In the genomic region with DNA sequence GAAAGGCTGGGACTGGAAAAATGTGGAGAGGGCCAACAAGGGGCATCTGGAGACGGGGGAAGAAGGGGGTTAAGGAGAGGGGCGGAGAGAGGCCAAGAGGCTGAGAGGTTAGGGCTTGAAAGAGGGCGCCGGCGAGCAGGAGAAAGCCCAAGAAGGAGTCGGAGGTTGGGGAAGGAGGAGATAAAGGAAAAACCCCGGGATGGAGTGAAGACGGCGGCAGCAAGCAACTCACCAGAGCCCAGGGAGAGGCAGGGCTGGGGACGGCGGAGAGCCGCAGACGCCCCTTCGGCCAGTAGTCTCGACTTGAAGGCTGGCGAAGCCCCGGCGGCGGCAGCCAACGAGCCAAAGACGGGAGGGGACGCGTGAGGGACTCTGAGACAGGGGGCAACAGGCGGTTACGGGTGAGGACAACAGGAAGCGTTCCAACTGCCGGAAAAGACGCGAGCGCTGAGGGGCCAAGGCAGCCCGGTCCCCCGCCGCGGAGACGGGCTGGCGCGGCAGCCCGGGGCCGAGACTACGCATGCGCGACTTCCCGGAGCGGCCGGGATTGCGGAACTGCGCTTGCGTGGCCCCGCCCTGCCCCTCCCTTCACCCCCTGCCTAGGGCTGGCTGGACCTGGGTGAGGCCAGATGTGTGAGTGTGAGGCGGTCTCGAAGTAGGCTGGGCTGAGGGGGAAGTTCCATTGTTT, we compare ENCODE assay signal across 8 cellular contexts. TPM values are rescaled to one million over a fixed set of nuclear protein-coding genes. Genes with fewer than 3 reads are reported as not detected.
DNase-seq lines count a peak whose midpoint lies in the region; ATAC-seq and TF ChIP-seq lines count a peak whose summit lies in the region.

A gene (minus strand): TSS at position 522 of the 688 bp plus-strand sequence. CDS start 7,277 bp downstream, outside the sequence.

- intact Hi-C loops in mucosa of descending colon (cut with DNase I, micrococcal nuclease) = loop anchor here in 1 of 2 donors (10.0 kb wide), 1 partner anchor 48 kb away; a partner anchor contains a TSS

- no peaks in the 10 kb centered on the region for H3K36me3 ChIP-seq in mucosa of descending colon (ENCODE audit: low read depth)

- TF ChIP-seq CTCF in mucosa of descending colon (IDR thresholded peaks at IDR 0.05) = no peak

- peak; percentile 70 for ATAC-seq in GM21576 (IDR thresholded peaks at IDR 0.05; ENCODE audit: unreplicated experiment)
- ATAC-seq in mucosa of descending colon = peak; percentile 96

- H3K9me3 ChIP-seq in mucosa of descending colon = no peaks in the 10 kb centered on the region

- peak within 1 kb of the TSS; percentile 73 for H3K27ac ChIP-seq in epithelial cell of prostate

- peak; percentile 99 for DNase-seq in D341Med (ENCODE audit: low spot score)
- DNase-seq in Jurkat, Clone E6-1 (ENCODE audit: low read depth, low spot score) = peak; percentile 80
- peak; percentile 89 for DNase-seq in OCI-M2 (lab: John Stamatoyannopoulos, UW; ENCODE audit: unreplicated experiment)
- peak; percentile 94 for DNase-seq in activated T-cell treated with anti-CD3 and anti-CD28 coated beads for 4 hours
- DNase-seq in epithelial cell of prostate (ENCODE audit: low read depth, low spot score) = peak; percentile 20
- peak; percentile 95 to 97 (median 96) for DNase-seq in mucosa of descending colon
- DNase-seq in stimulated activated CD8-positive, alpha-beta memory T cell treated with anti-CD3 and anti-CD28 coated beads, Interleukin-4, amount 100 ng/mL, for 1 hour (ENCODE audit: low read depth in 2 of 2, low spot score in 1 of 2) = peak; percentile 86 to 89

- peak within 1 kb of the TSS; percentile 76 for H3K4me3 ChIP-seq in Jurkat, Clone E6-1 (ENCODE audit: low read length)
- peak within 1 kb of the TSS; percentile 83 for H3K4me3 ChIP-seq in mucosa of descending colon

- peaks cover 31% of the 10 kb centered on the region for H3K4me1 ChIP-seq in mucosa of descending colon (ENCODE audit: low read depth)

RNA-seq across cellular contexts. Expression of the gene that starts here (rescaled TPM):
- polyA plus RNA-seq in Jurkat, Clone E6-1 (2012; ENCODE audit: insufficient read depth, insufficient read length) = 27.3 TPM
- total RNA-seq in mucosa of descending colon = 10 to 100 TPM; 67.3 to 80.7 (median 69.9) TPM

Comparison
In these comparisons a context has a peak if more than half of its experiments do, and no peak if none do; other contexts are left out.
1. Peak in every context shown above with its lines: DNase-seq, ATAC-seq, H3K4me3 ChIP-seq and H3K27ac ChIP-seq.
2. DNase-seq: peak in every context shown above with its lines; median percentile 99 in D341Med; 96 in mucosa of descending colon; 94 in activated T-cell treated with anti-CD3 and anti-CD28 coated beads for 4 hours; 89 in OCI-M2; 88 in stimulated activated CD8-positive, alpha-beta memory T cell treated with anti-CD3 and anti-CD28 coated beads, Interleukin-4, amount 100 ng/mL, for 1 hour; 80 in Jurkat, Clone E6-1; 20 in epithelial cell of prostate.